8 cellular contexts compared by ENCODE assay signal in genomic region chr3:33798418-33799201, GRCh38. TPM values are rescaled to one million over a fixed set of nuclear protein-coding genes. Genes with fewer than 3 reads are reported as not detected.
DNase-seq lines count a peak whose midpoint lies in the region; ATAC-seq and TF ChIP-seq lines count a peak whose summit lies in the region.

TSS of gene PDCD6IP (plus strand) at chr3:33798630. CDS start at chr3:33798729, 99 bp downstream.

- H4K5ac ChIP-seq in IMR-90 (ENCODE audit: low read depth, low read length) = peak within 1 kb of the TSS; percentile 62

- H2AFZ ChIP-seq in IMR-90 (replicated peaks; ENCODE audit: low read length, poor library complexity) = peak within 1 kb of the TSS; percentile 95
- H2AFZ ChIP-seq in PC-9 = peak within 1 kb of the TSS; percentile 89

- H3K27ac ChIP-seq in IMR-90 (ENCODE audit: insufficient read depth, low read length) (peak within 1 kb of the TSS; percentile 84), PC-9 (peak within 1 kb of the TSS; percentile 92), esophagus (ENCODE audit: low read depth in 2 of 2, low read length in 1 of 2) (peak within 1 kb of the TSS; percentile 96 to 98), muscle layer of colon (ENCODE audit: low read depth, low read length) (peak within 1 kb of the TSS; percentile 90)

- H3K4ac ChIP-seq in IMR-90 (ENCODE audit: low read depth, low read length) = peak within 1 kb of the TSS; percentile 90

- BruUV-seq in IMR-90 (replicated peaks; lab: Mats Ljungman, UMichigan) = TSS peak; percentile 54
- TSS peak; percentile 74 for BruUV-seq in PC-9 (replicated peaks; lab: Mats Ljungman, UMichigan)

- peak within 1 kb of the TSS; percentile 92 for H3K4me3 Mint-ChIP-seq in activated T-cell treated with anti-CD3 and anti-CD28 coated beads, Interleukin-2, amount 50 U/mL, for 24 hours

- peaks cover 6% of the 10 kb centered on the region for H3K36me3 ChIP-seq in IMR-90 (ENCODE audit: control insufficient read depth, insufficient read depth, low read length)
- H3K36me3 ChIP-seq in PC-9 (ENCODE audit: low read depth) = no peaks in the 10 kb centered on the region
- H3K36me3 ChIP-seq in esophagus (ENCODE audit: control insufficient read depth in 2 of 2, insufficient read depth in 2 of 2, low read length in 1 of 2) = no peaks in the 10 kb centered on the region
- H3K36me3 ChIP-seq in muscle layer of colon (ENCODE audit: insufficient read depth, low read length) = no peaks in the 10 kb centered on the region

- no peaks in the 10 kb centered on the region for H3K9me2 ChIP-seq in PC-9 (ENCODE audit: insufficient read depth)

- peak within 1 kb of the TSS; percentile 30; the same call in 1 of the 3 replicates for H2BK15ac ChIP-seq in IMR-90 (ENCODE audit: low read depth, low read length)

- ATAC-seq in GM21528 (IDR thresholded peaks at IDR 0.05; ENCODE audit: low FRiP score, unreplicated experiment) (peak; percentile 88), IMR-90 (ENCODE audit: low read depth) (peak; percentile 93)

- TF ChIP-seq CTCF in IMR-90 (conservative IDR thresholded peaks at IDR 0.05; ENCODE audit: low read depth, low read length) (0 out of 2 replicates have a peak, but pooled peaks have one; percentile 5), PC-9 (conservative IDR thresholded peaks at IDR 0.05) (no peak)

- peaks cover 4% of the 10 kb centered on the region for H3K9me1 ChIP-seq in IMR-90 (ENCODE audit: insufficient read depth, low read length)

- H4K20me1 ChIP-seq in IMR-90 (ENCODE audit: insufficient read depth, low read length) (peaks cover 21% of the 10 kb centered on the region; the same call in 1 of the 2 replicates), PC-9 (ENCODE audit: insufficient read depth) (peaks cover 5% of the 10 kb centered on the region; the same call in 1 of the 2 replicates)

- no peaks in the 10 kb centered on the region for H3K27me3 Mint-ChIP-seq in activated T-cell treated with anti-CD3 and anti-CD28 coated beads, Interleukin-2, amount 50 U/mL, for 24 hours

- H3K56ac ChIP-seq in IMR-90 (ENCODE audit: extremely low read depth, insufficient read depth, low read length) = peak within 1 kb of the TSS; percentile 79

- H3K9ac ChIP-seq in IMR-90 (ENCODE audit: low read depth, low read length) = peak within 1 kb of the TSS; percentile 82
- H3K9ac ChIP-seq in muscle layer of colon (ENCODE audit: low read length) = peak within 1 kb of the TSS; percentile 76

- H3K4me1 ChIP-seq in IMR-90 (ENCODE audit: control insufficient read depth, insufficient read depth, low read length) = peaks cover 3% of the 10 kb centered on the region
- H3K4me1 ChIP-seq in PC-9 (replicated peaks; ENCODE audit: insufficient read depth) = peaks cover 9% of the 10 kb centered on the region
- H3K4me1 ChIP-seq in esophagus (ENCODE audit: control insufficient read depth in 2 of 2, insufficient read depth in 2 of 2, low read length in 1 of 2) = peaks cover 0 to 3% of the 10 kb centered on the region in 2 donors
- H3K4me1 ChIP-seq in muscle layer of colon (ENCODE audit: insufficient read depth, low read length) = peaks cover 20% of the 10 kb centered on the region

- H3K14ac ChIP-seq in IMR-90 (replicated peaks; ENCODE audit: low read depth, low read length) = peak within 1 kb of the TSS; percentile 89

- TF ChIP-seq POLR2A in IMR-90 (IDR thresholded peaks at IDR 0.05; ENCODE audit: low read depth, low read length) = peak; percentile 95

- H2AK9ac ChIP-seq in IMR-90 (replicated peaks; ENCODE audit: low read depth, low read length, poor library complexity) = peak within 1 kb of the TSS; percentile 91

- peak within 1 kb of the TSS; percentile 81 for H2BK5ac ChIP-seq in IMR-90 (ENCODE audit: low read depth, low read length, poor library complexity, severe bottlenecking)

- WGBS in IMR-90 (ENCODE audit: extremely low coverage in 2 of 2, insufficient read length in 1 of 2), 2 experiments = 0% methylated on average over 18 of the region's 69 CpGs; no CpG with 5 or more reads in 1 of the 2 experiments
- 0% methylated on average over 68 to 69 of the region's 69 CpGs for WGBS in esophagus, 2 donors

- peak within 1 kb of the TSS; percentile 73 for H3K4me3 ChIP-seq in IMR-90 (ENCODE audit: insufficient read depth, low read depth, low read length)
- peak within 1 kb of the TSS; percentile 93 for H3K4me3 ChIP-seq in PC-9
- H3K4me3 ChIP-seq in esophagus (ENCODE audit: low read depth in 1 of 2, low read length in 2 of 2) = peak within 1 kb of the TSS; percentile 79 to 88
- H3K4me3 ChIP-seq in muscle layer of colon (ENCODE audit: low read depth in 1 of 2, low read length in 2 of 2) = peak within 1 kb of the TSS; percentile 66 to 87

- H3K4me1 Mint-ChIP-seq in activated T-cell treated with anti-CD3 and anti-CD28 coated beads, Interleukin-2, amount 50 U/mL, for 24 hours (ENCODE audit: low read depth) = peaks cover 59% of the 10 kb centered on the region

- H3K27ac Mint-ChIP-seq in activated T-cell treated with anti-CD3 and anti-CD28 coated beads, Interleukin-2, amount 50 U/mL, for 24 hours = peak within 1 kb of the TSS; percentile 97

- H3K18ac ChIP-seq in IMR-90 (ENCODE audit: low read depth, low read length) = peak within 1 kb of the TSS; percentile 37

- CTCF ChIA-PET in IMR-90 (lab: Yijun Ruan, JAX) = interaction anchor here (3.0 kb wide), 1 partner anchor 12 kb away, joined by 8 read pairs; no protein-coding TSS in a partner anchor
- CTCF ChIA-PET in PC-9 (lab: Charles Lee) = no interaction called here

- H3K36me3 Mint-ChIP-seq in activated T-cell treated with anti-CD3 and anti-CD28 coated beads, Interleukin-2, amount 50 U/mL, for 24 hours (ENCODE audit: low read depth) = peaks cover 44% of the 10 kb centered on the region

- H3K27me3 ChIP-seq in IMR-90 (ENCODE audit: control insufficient read depth, insufficient read depth, low read length) (no peaks in the 10 kb centered on the region), PC-9 (ENCODE audit: insufficient read depth, low read depth) (no peaks in the 10 kb centered on the region), esophagus (ENCODE audit: control insufficient read depth in 1 of 2, insufficient read depth in 2 of 2, low read length in 2 of 2) (no peaks in the 10 kb centered on the region), muscle layer of colon (ENCODE audit: control insufficient read depth in 1 of 2, insufficient read depth in 2 of 2, low read length in 2 of 2) (no peaks in the 10 kb centered on the region)

- dilution Hi-C loops in IMR-90 (cut with HindIII; ENCODE audit: low sequenced_read_pairs, unreplicated experiment) = no loop called here

- POLR2A ChIA-PET in IMR-90 (lab: Charles Lee; ENCODE audit: unreplicated experiment) (interaction anchor here (0.5 to 1.3 kb wide), 4 partner anchors 8 to 146 kb away, joined by 3 to 4 read pairs (median 3); no protein-coding TSS in a partner anchor), PC-9 (lab: Charles Lee; ENCODE audit: unreplicated experiment) (interaction anchor here (0.5 to 1.0 kb wide), 6 partner anchors 13 to 986 kb away, joined by 3 to 6 read pairs (median 4); no protein-coding TSS in a partner anchor)

- peak within 1 kb of the TSS; percentile 23; the same call in 1 of the 2 replicates for H2BK20ac ChIP-seq in IMR-90 (ENCODE audit: low read depth, low read length)

- in situ Hi-C loops in IMR-90 (cut with MboI; ENCODE audit: low sequenced_read_pairs) = loop anchor here (25.0 kb wide), 1 partner anchor 836 kb away; the partner anchor contains the start of gene CCR4

- peaks cover 53% of the 10 kb centered on the region for H3K79me2 ChIP-seq in PC-9 (ENCODE audit: low read depth)

- H3K4me2 ChIP-seq in IMR-90 (ENCODE audit: low read depth, low read length) (peak within 1 kb of the TSS; percentile 96), PC-9 (peak within 1 kb of the TSS; percentile 87)

- peak within 1 kb of the TSS; percentile 51 to 90 for H4K8ac ChIP-seq in IMR-90 (ENCODE audit: low read depth in 2 of 2, low read length in 2 of 2)

- H4K91ac ChIP-seq in IMR-90 (ENCODE audit: insufficient read depth, low read depth, low read length) = peak within 1 kb of the TSS; percentile 76

- H3F3A ChIP-seq in PC-9 (ENCODE audit: insufficient read depth, low read depth) = no peaks in the 10 kb centered on the region

- peak within 1 kb of the TSS; percentile 61 for H2AK5ac ChIP-seq in IMR-90 (ENCODE audit: low read depth, low read length)

- H3K9me3 ChIP-seq in IMR-90 (ENCODE audit: control insufficient read depth, insufficient read depth, low read length) = no peaks in the 10 kb centered on the region
- H3K9me3 ChIP-seq in PC-9 (ENCODE audit: insufficient read depth, low read depth) = no peaks in the 10 kb centered on the region
- H3K9me3 ChIP-seq in esophagus (ENCODE audit: control insufficient read depth in 2 of 2, insufficient read depth in 1 of 2, low read depth in 1 of 2, low read length in 1 of 2) = no peaks in the 10 kb centered on the region
- no peaks in the 10 kb centered on the region for H3K9me3 ChIP-seq in muscle layer of colon (ENCODE audit: low read length)

- peaks cover 6 to 39% of the 10 kb centered on the region in 2 experiments for H3K79me1 ChIP-seq in IMR-90 (ENCODE audit: low read depth in 1 of 2, low read length in 2 of 2)

- peak; percentile 82 for DNase-seq in DMS53 (lab: John Stamatoyannopoulos, UW)
- peak; percentile 89 for DNase-seq in IMR-90
- DNase-seq in PC-9 = peak; percentile 80 to 93
- DNase-seq in activated T-cell treated with anti-CD3 and anti-CD28 coated beads, Interleukin-2, amount 50 U/mL, for 24 hours = peak; percentile 93
- DNase-seq in stimulated activated CD8-positive, alpha-beta memory T cell treated with anti-CD3 and anti-CD28 coated beads, Interleukin-7, amount 100 ng/mL, for 24 hours (ENCODE audit: low read depth) = peak; percentile 81

- H3K23ac ChIP-seq in IMR-90 (ENCODE audit: low read depth, low read length) = peak within 1 kb of the TSS; percentile 86

- peak within 1 kb of the TSS; percentile 48 for H2BK120ac ChIP-seq in IMR-90 (ENCODE audit: low read depth, low read length)

- no peak for TF ChIP-seq RAD21 in IMR-90 (IDR thresholded peaks at IDR 0.05; ENCODE audit: low read length)

- intact Hi-C loops in IMR-90 (cut with micrococcal nuclease) (no loop called here), PC-9 (cut with micrococcal nuclease; ENCODE audit: unreplicated experiment) (loop anchor here (5.0 kb wide), 2 partner anchors 81 to 356 kb away; partner anchors contain the start of genes CLASP2 and UBP1)

- no peaks in the 10 kb centered on the region for H3K9me3 Mint-ChIP-seq in activated T-cell treated with anti-CD3 and anti-CD28 coated beads, Interleukin-2, amount 50 U/mL, for 24 hours

TF ChIP-seq in IMR-90, 13 proteins besides CTCF, POLR2A, EP300 and RAD21 (continues in another document):
- peak; percentile 98 for TF ChIP-seq USF2 (IDR thresholded peaks at IDR 0.05; ENCODE audit: low read depth, low read length)

RNA-seq across cellular contexts. Expression of gene PDCD6IP, which starts in this region (rescaled TPM):
- 68.1 and 76.1 TPM in 2 replicates for total RNA-seq in IMR-90 (2012; rRNA removed)
- polyA plus RNA-seq in IMR-90 (2012; rRNA removed) = 78.3 and 134 TPM in 2 replicates
- polyA plus RNA-seq in IMR-90 (2012; cell fraction: cytosol; rRNA removed) = 14.9 and 61.1 TPM in 2 replicates
- 235 TPM in 2 replicates for polyA plus RNA-seq in IMR-90 (2012; cell fraction: nucleus; rRNA removed; ENCODE audit: low replicate concordance)
- total RNA-seq in PC-9 (2021) = 203 and 209 TPM in 2 replicates
- polyA plus RNA-seq in esophagus = 10 to 100 TPM; 54.0 to 88.6 TPM

Comparison
In these comparisons a context has a peak if more than half of its experiments do, and no peak if none do; other contexts are left out.
1. Peak in every context shown above with its lines: DNase-seq, ATAC-seq, H3K4me3 ChIP-seq and H3K27ac ChIP-seq.